Comparison of ENCODE assay signal across 29 cellular contexts in genomic region chr6:2871102-2871501, GRCh38.
"Had no signal": no experiment of that assay in that cellular context is flagged by ENCODE, and none has a peak within 500 bp of the region (broad histone marks: within the 10 kb centered on the region; RNA-seq: fewer than 3 reads in every experiment).

No MANE protein-coding gene starts in this region.

- H3K4me2 ChIP-seq: hepatocyte had no signal

- H2AFZ ChIP-seq: hepatocyte had no signal

- H3K4me3 ChIP-seq: ascending aorta, breast epithelium, cardiac muscle cell, coronary artery, dorsolateral prefrontal cortex, gastrocnemius medialis, heart right ventricle, hepatocyte had no signal

- H3K27ac ChIP-seq: ascending aorta, breast epithelium, cardiac muscle cell, coronary artery, dorsolateral prefrontal cortex, foreskin keratinocyte, gastrocnemius medialis, heart right ventricle, hepatocyte had no signal

- H3K9me3 ChIP-seq: ascending aorta, breast epithelium, gastrocnemius medialis, heart right ventricle had no signal

- DNase-seq: activated CD4-positive, alpha-beta memory T cell treated with anti-CD3 and anti-CD28 coated beads for 36 hours; activated CD4-positive, alpha-beta T cell treated with anti-CD3 and anti-CD28 coated beads for 36 hours; activated CD4-positive, alpha-beta T cell treated with anti-CD3 and anti-CD28 coated beads, Interleukin-2, amount 10 ng/mL, durations not matched to agents 24 days and 14 days; activated CD4-positive, CD25-positive, alpha-beta regulatory T cell; activated CD4-positive, CD25-positive, alpha-beta regulatory T cell treated with anti-CD3 and anti-CD28 coated beads, Interleukin-2, amount 50 U/mL, for 72 hours; activated CD8-positive, alpha-beta memory T cell treated with anti-CD3 and anti-CD28 coated beads, Interleukin-2, amount 10 ng/mL, durations not matched to agents 7 days and 5 days; activated CD8-positive, alpha-beta memory T cell treated with anti-CD3 and anti-CD28 coated beads, Interleukin-2, amount 50 U/mL, for 4 hours; activated CD8-positive, alpha-beta T cell treated with anti-CD3 and anti-CD28 coated beads, Interleukin-2, amount 10 ng/mL, durations not matched to agents 7 days and 5 days; activated effector memory CD4-positive, alpha-beta T cell treated with anti-CD3 and anti-CD28 coated beads, Interleukin-2, amount 50 U/mL, for 16 hours; activated naive CD4-positive, alpha-beta T cell treated with anti-CD3 and anti-CD28 coated beads, Interleukin-2, amount 10 ng/mL, durations not matched to agents 7 days and 5 days; activated naive CD8-positive, alpha-beta T cell treated with anti-CD3 and anti-CD28 coated beads, Interleukin-2, amount 10 ng/mL, durations not matched to agents 7 days and 5 days; activated T-cell treated with anti-CD3 and anti-CD28 coated beads, Interleukin-2, amount 50 U/mL, for 1 hour; activated T-cell treated with anti-CD3 and anti-CD28 coated beads, Interleukin-2, amount 50 U/mL, for 48 hours; central memory CD4-positive, alpha-beta T cell; cerebellar nuclear complex; dorsolateral prefrontal cortex; effector memory CD4-positive, alpha-beta T cell; foreskin keratinocyte; gastrocnemius medialis; glutamatergic neuron; heart right ventricle; T-helper 2 cell had no signal

- H3K27me3 ChIP-seq: ascending aorta, breast epithelium, dorsolateral prefrontal cortex, foreskin keratinocyte, heart right ventricle, hepatocyte had no signal

- ATAC-seq: activated CD4-positive, alpha-beta T cell treated with anti-CD3 and anti-CD28 coated beads for 36 hours; activated CD8-positive, alpha-beta memory T cell treated with anti-CD3 and anti-CD28 coated beads, Interleukin-2, amount 10 ng/mL, durations not matched to agents 7 days and 5 days; activated CD8-positive, alpha-beta T cell treated with anti-CD3 and anti-CD28 coated beads, Interleukin-2, amount 10 ng/mL, durations not matched to agents 7 days and 5 days; activated naive CD4-positive, alpha-beta T cell treated with anti-CD3 and anti-CD28 coated beads, Interleukin-2, amount 50 U/mL, for 72 hours; esophagus mucosa; foreskin keratinocyte; gastrocnemius medialis; heart right ventricle had no signal

- H3K4me1 ChIP-seq: breast epithelium had no signal

- H3K79me2 ChIP-seq: hepatocyte had no signal

- H3K36me3 ChIP-seq: ascending aorta, breast epithelium, cardiac muscle cell, gastrocnemius medialis, heart right ventricle had no signal
